In genomic region chr12:18658179-18658578, GRCh38 we compare ENCODE assay signal across 29 cellular contexts.
"Had no signal": no experiment of that assay in that cellular context is flagged by ENCODE, and none has a peak within 500 bp of the region (broad histone marks: within the 10 kb centered on the region; RNA-seq: fewer than 3 reads in every experiment).

No MANE protein-coding gene starts in this region.

- H3K4me1 Mint-ChIP-seq: naive thymus-derived CD8-positive, alpha-beta T cell; nephron progenitor cell; neural crest cell; stimulated activated effector memory CD8-positive, alpha-beta T cell treated with anti-CD3 and anti-CD28 coated beads, Interleukin-12 subunit alpha, Interleukin-12 subunit beta, amount 100 ng/mL, for 72 hours; stimulated activated naive B cell treated with anti-CD40 and anti-IgM and Interleukin-4, amounts not matched to agents 10 μg/mL and 1 μg/mL and 100 μg/mL, for 72 hours had no signal

- H3K27ac Mint-ChIP-seq: naive thymus-derived CD8-positive, alpha-beta T cell; natural killer cell treated with Interleukin-12 subunit alpha and Interleukin-12 subunit beta and Interleukin-15 and Interleukin-18, amount 100 ng/mL, for 72 hours; nephron progenitor cell; progenitor cell of endocrine pancreas; stimulated activated effector memory CD8-positive, alpha-beta T cell treated with anti-CD3 and anti-CD28 coated beads, Interleukin-12 subunit alpha, Interleukin-12 subunit beta, amount 100 ng/mL, for 72 hours; stimulated activated naive B cell treated with anti-CD40 and anti-IgM and Interleukin-4, amounts not matched to agents 10 μg/mL and 1 μg/mL and 100 μg/mL, for 72 hours; stimulated activated naive CD8-positive, alpha-beta T cell treated with anti-CD3 and anti-CD28 coated beads, Interleukin-15, Interleukin-2, amounts not matched to agents 100 ng/mL and 50 ng/mL, for 24 hours had no signal

- H3K27me3 Mint-ChIP-seq: naive thymus-derived CD8-positive, alpha-beta T cell; natural killer cell treated with Interleukin-12 subunit alpha and Interleukin-12 subunit beta and Interleukin-15 and Interleukin-18, amount 100 ng/mL, for 72 hours; progenitor cell of endocrine pancreas; stimulated activated naive B cell treated with anti-CD40 and anti-IgM and Interleukin-4, amounts not matched to agents 10 μg/mL and 1 μg/mL and 100 μg/mL, for 72 hours; stimulated activated naive CD8-positive, alpha-beta T cell treated with anti-CD3 and anti-CD28 coated beads, Interleukin-15, Interleukin-2, amounts not matched to agents 100 ng/mL and 50 ng/mL, for 24 hours had no signal

- H3K4me3 ChIP-seq: ovary, psoas muscle, right lobe of liver, sigmoid colon, stomach, thoracic aorta, thyroid gland, tibial nerve, upper lobe of right lung, uterus had no signal

- H3K27me3 ChIP-seq: ovary, right lobe of liver, sigmoid colon, stomach, thyroid gland, tibial nerve, upper lobe of right lung, uterus had no signal

- H3K9me3 ChIP-seq: ovary, psoas muscle, right lobe of liver, thoracic aorta, thyroid gland had no signal

- H3K9ac ChIP-seq: parathyroid adenoma had no signal

- H3K79me2 ChIP-seq: parathyroid adenoma had no signal

- H3K36me3 ChIP-seq: ovary, right lobe of liver, sigmoid colon, stomach, thoracic aorta, thyroid gland, tibial nerve, upper lobe of right lung, uterus had no signal

- DNase-seq: naive thymus-derived CD8-positive, alpha-beta T cell; nephron progenitor cell; occipital lobe; ovary; posterior cingulate gyrus; psoas muscle; right cardiac atrium; right lobe of liver; sigmoid colon; small intestine; stimulated activated CD4-positive, alpha-beta T cell treated with anti-CD3 and anti-CD28 coated beads, Interleukin-15, amount 100 ng/mL, for 24 hours; stimulated activated CD4-positive, alpha-beta T cell treated with anti-CD3 and anti-CD28 coated beads, Interleukin-2, amount 100 ng/mL, for 24 hours; stimulated activated CD4-positive, alpha-beta T cell treated with anti-CD3 and anti-CD28 coated beads, Interleukin-2, amount 100 ng/mL, for 48 hours; stimulated activated CD4-positive, alpha-beta T cell treated with anti-CD3 and anti-CD28 coated beads, Interleukin-4, amount 100 ng/mL, for 24 hours; stimulated activated naive B cell treated with anti-CD40 and anti-IgM and Interleukin-4, amounts not matched to agents 10 μg/mL and 1 μg/mL and 100 μg/mL, for 72 hours; stimulated activated naive CD4-positive, alpha-beta T cell treated with Interleukin-2 at 50 U/mL for 16 hours; stomach; thyroid gland; trophoblast cell; upper lobe of right lung; uterus had no signal

- H3K27ac ChIP-seq: ovary, parathyroid adenoma, psoas muscle, right lobe of liver, sigmoid colon, stomach, thoracic aorta, thyroid gland, tibial nerve, upper lobe of right lung, uterus had no signal

- H3K4me3 Mint-ChIP-seq: naive thymus-derived CD8-positive, alpha-beta T cell; natural killer cell treated with Interleukin-12 subunit alpha and Interleukin-12 subunit beta and Interleukin-15 and Interleukin-18, amount 100 ng/mL, for 72 hours; nephron progenitor cell; neural crest cell; stimulated activated effector memory CD8-positive, alpha-beta T cell treated with anti-CD3 and anti-CD28 coated beads, Interleukin-12 subunit alpha, Interleukin-12 subunit beta, amount 100 ng/mL, for 72 hours; stimulated activated naive B cell treated with anti-CD40 and anti-IgM and Interleukin-4, amounts not matched to agents 10 μg/mL and 1 μg/mL and 100 μg/mL, for 72 hours; stimulated activated naive CD8-positive, alpha-beta T cell treated with anti-CD3 and anti-CD28 coated beads, Interleukin-15, Interleukin-2, amounts not matched to agents 100 ng/mL and 50 ng/mL, for 24 hours had no signal

- H3K4me1 ChIP-seq: parathyroid adenoma, psoas muscle, right lobe of liver, sigmoid colon, stomach, thyroid gland, tibial nerve, upper lobe of right lung, uterus had no signal

- H2AFZ ChIP-seq: parathyroid adenoma had no signal

- H3K36me3 Mint-ChIP-seq: stimulated activated effector memory CD8-positive, alpha-beta T cell treated with anti-CD3 and anti-CD28 coated beads, Interleukin-12 subunit alpha, Interleukin-12 subunit beta, amount 100 ng/mL, for 72 hours; stimulated activated naive B cell treated with anti-CD40 and anti-IgM and Interleukin-4, amounts not matched to agents 10 μg/mL and 1 μg/mL and 100 μg/mL, for 72 hours had no signal

- ATAC-seq: naive thymus-derived CD8-positive, alpha-beta T cell; natural killer cell treated with Interleukin-12 subunit alpha and Interleukin-12 subunit beta and Interleukin-15 and Interleukin-18, amount 100 ng/mL, for 72 hours; psoas muscle; right cardiac atrium; right lobe of liver; stimulated activated effector memory CD8-positive, alpha-beta T cell treated with anti-CD3 and anti-CD28 coated beads, Interleukin-12 subunit alpha, Interleukin-12 subunit beta, amount 100 ng/mL, for 72 hours; stimulated activated naive B cell treated with anti-CD40 and anti-IgM and Interleukin-4, amounts not matched to agents 10 μg/mL and 1 μg/mL and 100 μg/mL, for 72 hours; upper lobe of right lung had no signal
